Comparison of ENCODE assay signal across 21 cellular contexts in genomic region chr7:2123360-2123759, GRCh38.
DNase-seq lines count a peak whose midpoint lies in the region; ATAC-seq, FAIRE-seq and TF ChIP-seq lines count a peak whose summit lies in the region.
"Had no signal": no experiment of that assay in that cellular context is flagged by ENCODE, and none has a peak within 500 bp of the region (broad histone marks: within the 10 kb centered on the region; RNA-seq: fewer than 3 reads in every experiment).

No MANE protein-coding gene starts in this region.

- H3K9me3 ChIP-seq in small intestine (ENCODE audit: control insufficient read depth, low read depth) (no peaks in the 10 kb centered on the region), sigmoid colon (no peaks in the 10 kb centered on the region)
- H3K9me3 ChIP-seq: A549, thyroid gland had no signal

- H3K4me1 ChIP-seq in small intestine (ENCODE audit: control insufficient read depth in 2 of 2, insufficient read depth in 1 of 2, low read depth in 1 of 2, low read length in 1 of 2) (no peaks in the 10 kb centered on the region), sigmoid colon (peaks cover 0 to 8% (median 7%) of the 10 kb centered on the region in 4 donors)
- H3K4me1 ChIP-seq: A549, thyroid gland had no signal

- TF ChIP-seq POLR2A in sigmoid colon (IDR thresholded peaks at IDR 0.05) = no peak

- WGBS in small intestine, 3 donors = 70 to 87% (median 76%) methylated on average over 25 of the region's 25 CpGs
- 92% methylated on average over 25 of the region's 25 CpGs for WGBS in sigmoid colon, 2 donors

- no peak for TF ChIP-seq EP300 in sigmoid colon (IDR thresholded peaks at IDR 0.05)

- TF ChIP-seq CTCF in sigmoid colon (IDR thresholded peaks at IDR 0.05) = no peak

- H3K36me3 ChIP-seq in small intestine (ENCODE audit: control insufficient read depth in 2 of 2, insufficient read depth in 2 of 2, low read length in 2 of 2) (no peaks in the 10 kb centered on the region), sigmoid colon (peaks cover 0 to 9% (median 0%) of the 10 kb centered on the region in 4 donors)
- H3K36me3 ChIP-seq: cardiac muscle cell, thyroid gland had no signal

- H3K27ac ChIP-seq in small intestine (ENCODE audit: low read depth in 1 of 2, low read length in 1 of 2) = no peak overlapping the region
- H3K27ac ChIP-seq in sigmoid colon = no peak overlapping the region
- H3K27ac ChIP-seq: A549, cardiac muscle cell, thyroid gland had no signal

- intact Hi-C loops in sigmoid colon (cut with DNase I) = no loop called here

- ATAC-seq in HG02759 (IDR thresholded peaks at IDR 0.05; ENCODE audit: unreplicated experiment) = no peak
- ATAC-seq: A549; esophagus mucosa; left lobe of liver; stimulated activated naive B cell treated with anti-CD40 and anti-IgM and Interleukin-4, amounts not matched to agents 10 μg/mL and 1 μg/mL and 100 μg/mL, for 72 hours had no signal

- no peaks in the 10 kb centered on the region for H3K27me3 ChIP-seq in small intestine (ENCODE audit: control insufficient read depth in 2 of 2, insufficient read depth in 2 of 2, low read length in 2 of 2)
- no peaks in the 10 kb centered on the region for H3K27me3 ChIP-seq in sigmoid colon
- H3K27me3 ChIP-seq: cardiac muscle cell, thyroid gland had no signal

- peak; percentile 25 to 54 for DNase-seq in NCI-H187 (lab: John Stamatoyannopoulos, UW)
- DNase-seq in NCI-H187 treated with DMSO at 0.1 percent for 48 hours (lab: John Stamatoyannopoulos, UW) = no peak
- peak; percentile 86 for DNase-seq in NCI-H1436 (lab: John Stamatoyannopoulos, UW)
- peak; percentile 99 for DNase-seq in NCI-H69 (lab: John Stamatoyannopoulos, UW)
- peak; percentile 13 for DNase-seq in small intestine
- no peak for DNase-seq in sigmoid colon
- no peak for DNase-seq in GOT3 (lab: John Stamatoyannopoulos, UW)
- DNase-seq: activated CD4-positive, alpha-beta T cell treated with anti-CD3 and anti-CD28 coated beads, Interleukin-2, amount 10 ng/mL, durations not matched to agents 7 days and 5 days; activated CD8-positive, alpha-beta memory T cell treated with anti-CD3 and anti-CD28 coated beads, Interleukin-2, amount 50 U/mL, for 48 hours; activated gamma-delta T cell; CD4-positive, CD25-positive, alpha-beta regulatory T cell; midbrain; NCI-H1930; stimulated activated naive B cell treated with anti-CD40 and anti-IgM and Interleukin-4, amounts not matched to agents 10 μg/mL and 1 μg/mL and 100 μg/mL, for 72 hours; thyroid gland had no signal

- no peak for FAIRE-seq in small intestine (lab: Jason Lieb, UNC)
- FAIRE-seq: A549, TTC549 had no signal

- H3K4me3 ChIP-seq in small intestine (ENCODE audit: low read depth in 1 of 2, low read length in 2 of 2) (no peak overlapping the region), sigmoid colon (no peak overlapping the region)
- H3K4me3 ChIP-seq: A549, cardiac muscle cell, thyroid gland had no signal

Comparison
In these comparisons a context has a peak if more than half of its experiments do, and no peak if none do; other contexts are left out.
1. DNase-seq: peak in NCI-H187 (2 of 2), NCI-H1436 (single experiment), NCI-H69 (single experiment) and small intestine (single experiment); none in NCI-H187 treated with DMSO at 0.1 percent for 48 hours (single experiment), sigmoid colon (single experiment) and GOT3 (single experiment).